8 cellular contexts compared by ENCODE assay signal in the genomic region with DNA sequence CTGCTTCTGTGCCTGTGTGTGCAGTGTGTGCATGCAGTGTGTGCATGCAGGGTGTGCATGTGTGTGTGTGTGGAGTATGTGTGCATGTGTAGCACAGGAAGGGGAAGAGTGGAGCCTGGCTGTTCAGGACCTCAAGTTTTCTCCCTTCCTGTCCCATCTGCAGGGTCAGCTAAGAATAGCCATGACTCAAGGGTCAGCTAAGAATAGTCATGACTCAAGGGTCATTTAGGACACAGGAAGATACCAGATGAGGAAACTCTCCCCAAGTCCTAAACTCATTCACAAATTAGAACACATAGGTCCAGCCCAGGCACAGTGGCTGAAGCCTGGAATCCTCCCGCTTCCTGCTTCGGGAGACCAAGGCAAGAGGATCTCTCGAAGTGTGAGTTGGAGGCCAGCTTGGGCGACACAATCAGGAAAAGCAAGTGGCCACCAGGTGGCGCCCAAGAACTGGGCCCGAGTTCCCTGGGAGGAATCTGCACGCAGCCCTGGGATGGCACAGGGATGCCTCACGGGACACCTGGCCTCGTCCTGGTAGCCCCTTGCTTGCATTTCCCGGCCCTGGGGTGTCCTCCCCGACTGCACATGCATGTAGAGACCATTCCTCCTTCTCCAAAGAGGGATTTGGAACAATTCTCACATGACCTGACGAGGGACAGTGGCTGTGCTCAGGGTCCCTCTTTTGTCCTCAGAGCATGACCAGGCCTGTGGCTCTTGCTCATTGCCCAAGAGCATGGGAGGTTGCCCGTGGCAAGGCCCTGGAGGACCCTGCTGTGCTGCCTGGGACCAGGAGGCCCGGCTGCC. TPM values are rescaled to one million over a fixed set of nuclear protein-coding genes. Genes with fewer than 3 reads are reported as not detected.
DNase-seq lines count a peak whose midpoint lies in the region; ATAC-seq, FAIRE-seq and TF ChIP-seq lines count a peak whose summit lies in the region.

No MANE protein-coding gene starts in this region.

- no peak overlapping the region for H3K4me3 ChIP-seq in retinal pigment epithelial cell (ENCODE audit: low read length)

- intact Hi-C loops in Right ventricle myocardium inferior (cut with DNase I): no loop called here
- intact Hi-C loops in cardiac septum (cut with DNase I): loop anchor here (10.0 kb wide), 1 partner anchor 319 kb away; no protein-coding TSS in a partner anchor
- intact Hi-C loops in activated T-helper 1 cell treated with anti-CD3 and anti-CD28 coated beads, Interleukin-12 subunit alpha, Interleukin-12 subunit beta, Interleukin-2, Interleukin-4 antibody, amounts not matched to agents 30 ng/mL and 10 ng/mL and 1 ng/mL, durations not matched to agents 14 hours and 24 hours and 36 hours (cut with micrococcal nuclease): loop anchor here (1.0 kb wide), 2 partner anchors 19 to 160 kb away; no protein-coding TSS in a partner anchor

- no peak overlapping the region for H3K27ac Mint-ChIP-seq in activated T-helper 1 cell treated with anti-CD3 and anti-CD28 coated beads, Interleukin-12 subunit alpha, Interleukin-12 subunit beta, Interleukin-2, Interleukin-4 antibody, amounts not matched to agents 30 ng/mL and 10 ng/mL and 1 ng/mL, durations not matched to agents 14 hours and 24 hours and 36 hours

- peak; percentile 74 for TF ChIP-seq CTCF in retinal pigment epithelial cell (conservative IDR thresholded peaks at IDR 0.05; ENCODE audit: low read depth, low read length)

- H3K27me3 Mint-ChIP-seq in activated T-helper 1 cell treated with anti-CD3 and anti-CD28 coated beads, Interleukin-12 subunit alpha, Interleukin-12 subunit beta, Interleukin-2, Interleukin-4 antibody, amounts not matched to agents 30 ng/mL and 10 ng/mL and 1 ng/mL, durations not matched to agents 14 hours and 24 hours and 36 hours (ENCODE audit: insufficient read depth): peaks cover 4% of the 10 kb centered on the region

- no peaks in the 10 kb centered on the region for H3K9me3 Mint-ChIP-seq in activated T-helper 1 cell treated with anti-CD3 and anti-CD28 coated beads, Interleukin-12 subunit alpha, Interleukin-12 subunit beta, Interleukin-2, Interleukin-4 antibody, amounts not matched to agents 30 ng/mL and 10 ng/mL and 1 ng/mL, durations not matched to agents 14 hours and 24 hours and 36 hours

- ATAC-seq in Right ventricle myocardium inferior: peak; percentile 59
- ATAC-seq in HG03460 (IDR thresholded peaks at IDR 0.05; ENCODE audit: unreplicated experiment): peak; percentile 40

- no peak overlapping the region for H3K4me3 Mint-ChIP-seq in activated T-helper 1 cell treated with anti-CD3 and anti-CD28 coated beads, Interleukin-12 subunit alpha, Interleukin-12 subunit beta, Interleukin-2, Interleukin-4 antibody, amounts not matched to agents 30 ng/mL and 10 ng/mL and 1 ng/mL, durations not matched to agents 14 hours and 24 hours and 36 hours

- no peak for FAIRE-seq in RCC 7860 (lab: Jason Lieb, UNC)

- H3K36me3 Mint-ChIP-seq in activated T-helper 1 cell treated with anti-CD3 and anti-CD28 coated beads, Interleukin-12 subunit alpha, Interleukin-12 subunit beta, Interleukin-2, Interleukin-4 antibody, amounts not matched to agents 30 ng/mL and 10 ng/mL and 1 ng/mL, durations not matched to agents 14 hours and 24 hours and 36 hours (ENCODE audit: low read depth): no peaks in the 10 kb centered on the region

- DNase-seq in Right ventricle myocardium inferior (ENCODE audit: missing footprints): peak; percentile 87
- no peak for DNase-seq in cardiac septum (ENCODE audit: low spot score)
- peak; percentile 36 for DNase-seq in RCC 7860 (ENCODE audit: low spot score)
- peak; percentile 48 for DNase-seq in activated T-helper 1 cell treated with anti-CD3 and anti-CD28 coated beads, Interleukin-12 subunit alpha, Interleukin-12 subunit beta, Interleukin-2, Interleukin-4 antibody, amounts not matched to agents 30 ng/mL and 10 ng/mL and 1 ng/mL, durations not matched to agents 14 hours and 24 hours and 36 hours (ENCODE audit: low spot score)
- peak; percentile 45 for DNase-seq in glomerular visceral epithelial cell (ENCODE audit: extremely low spot score)
- DNase-seq in retinal pigment epithelial cell (ENCODE audit: low read depth): no peak
- DNase-seq in cortex of kidney (lab: John Stamatoyannopoulos, UW): no peak

- peaks cover 32% of the 10 kb centered on the region for H3K4me1 Mint-ChIP-seq in activated T-helper 1 cell treated with anti-CD3 and anti-CD28 coated beads, Interleukin-12 subunit alpha, Interleukin-12 subunit beta, Interleukin-2, Interleukin-4 antibody, amounts not matched to agents 30 ng/mL and 10 ng/mL and 1 ng/mL, durations not matched to agents 14 hours and 24 hours and 36 hours (ENCODE audit: low read depth)

RNA-seq across cellular contexts. Expression of a gene that starts 21.4 kb away (rescaled TPM):
- total RNA-seq in Right ventricle myocardium inferior (23.1 TPM), cardiac septum (32.0 TPM)
- 96.3 and 102 TPM in 2 replicates for total RNA-seq in activated T-helper 1 cell treated with anti-CD3 and anti-CD28 coated beads, Interleukin-12 subunit alpha, Interleukin-12 subunit beta, Interleukin-2, Interleukin-4 antibody, amounts not matched to agents 30 ng/mL and 10 ng/mL and 1 ng/mL, durations not matched to agents 14 hours and 24 hours and 36 hours

Comparison
In these comparisons a context has a peak if more than half of its experiments do, and no peak if none do; other contexts are left out.
1. DNase-seq: peak in Right ventricle myocardium inferior (single experiment), RCC 7860 (single experiment), activated T-helper 1 cell treated with anti-CD3 and anti-CD28 coated beads, Interleukin-12 subunit alpha, Interleukin-12 subunit beta, Interleukin-2, Interleukin-4 antibody, amounts not matched to agents 30 ng/mL and 10 ng/mL and 1 ng/mL, durations not matched to agents 14 hours and 24 hours and 36 hours (single experiment) and glomerular visceral epithelial cell (single experiment); none in cardiac septum (single experiment), retinal pigment epithelial cell (single experiment) and cortex of kidney (single experiment).